Comparison of ENCODE assay signal across 4 cellular contexts in the genomic region with DNA sequence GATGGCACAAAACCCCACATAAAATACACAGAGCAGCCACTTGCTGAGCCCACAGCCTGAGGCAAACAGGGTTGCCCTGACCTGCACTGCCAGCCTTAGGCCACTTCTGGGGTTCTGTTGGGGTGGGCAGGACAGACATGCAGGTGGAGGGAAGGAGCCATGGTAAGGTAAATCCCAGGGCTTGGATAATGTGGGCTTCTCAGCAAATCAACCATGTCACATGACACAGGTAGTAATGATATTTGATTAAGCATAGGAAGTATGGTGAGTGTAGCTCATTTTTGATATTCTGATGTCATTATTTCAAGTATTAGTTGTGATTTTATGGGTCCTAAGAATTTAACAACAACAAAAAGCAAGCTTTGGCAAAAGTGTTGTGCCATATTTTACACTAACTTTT.
"Had no signal": no experiment of that assay in that cellular context is flagged by ENCODE, and none has a peak within 500 bp of the region (broad histone marks: within the 10 kb centered on the region; RNA-seq: fewer than 3 reads in every experiment).

No MANE protein-coding gene starts in this region.

- H3K4me2 ChIP-seq: GM23338 had no signal

- H3K4me3 ChIP-seq: GM23338 had no signal

- H2AFZ ChIP-seq: GM23338 had no signal

- DNase-seq: H9, HCEC 1CT, IMR-90 had no signal
